1 cellular context compared by ENCODE assay signal in the genomic region with DNA sequence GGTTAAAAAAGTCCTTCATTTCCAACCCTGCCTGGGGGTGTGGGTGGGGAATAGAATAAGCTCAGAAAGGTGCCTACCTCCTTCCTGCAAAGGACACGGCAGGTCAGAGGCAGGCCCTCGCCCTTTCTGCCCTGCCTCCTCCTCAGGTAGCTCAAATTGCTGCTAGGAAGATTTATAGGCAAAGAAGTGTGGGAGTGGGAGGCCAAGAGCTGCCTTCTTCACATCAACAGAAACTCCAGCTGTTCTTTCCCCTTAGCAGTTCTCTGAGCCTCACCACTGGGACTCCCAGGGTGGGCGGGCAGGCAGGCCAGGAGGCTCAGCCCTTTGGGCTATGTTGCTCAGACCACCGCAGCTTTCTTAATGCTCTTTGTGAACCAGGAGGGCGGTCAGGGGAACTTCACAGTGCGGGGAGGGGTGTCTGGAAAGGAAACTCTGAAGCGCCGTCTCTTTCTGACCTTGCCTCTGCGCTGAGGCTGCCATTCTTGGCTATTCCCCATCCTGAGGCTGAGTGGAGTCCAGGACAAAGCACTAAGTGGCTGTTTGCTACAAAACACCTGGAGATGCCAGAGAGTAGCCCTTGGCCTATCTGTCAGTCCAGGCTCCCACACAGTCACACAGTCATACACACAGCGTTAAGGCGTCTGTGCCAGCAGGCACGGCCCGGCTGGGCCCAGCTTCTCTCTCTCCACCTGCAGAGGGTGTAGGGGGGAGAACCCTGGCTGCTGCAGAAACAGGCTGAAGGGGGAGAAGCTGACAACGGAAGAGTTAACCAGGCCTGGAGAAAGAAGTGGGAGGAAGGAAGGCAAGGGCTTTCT.
TF ChIP-seq lines count a peak whose summit lies in the region.

No MANE protein-coding gene starts in this region.

TF ChIP-seq in HCT116, 20 proteins besides CTCF, POLR2A, EP300 and RAD21:
- TF ChIP-seq YY1 (IDR thresholded peaks at IDR 0.05; ENCODE audit: extremely low read depth, insufficient replicate concordance, low read depth, low read length) = no peak
- no peak for TF ChIP-seq POLR2AphosphoS5 (IDR thresholded peaks at IDR 0.05; ENCODE audit: low read depth, low read length)
- TF ChIP-seq REST (IDR thresholded peaks at IDR 0.05; ENCODE audit: low read depth) = no peak
- no peak for TF ChIP-seq SIN3A (IDR thresholded peaks at IDR 0.05; ENCODE audit: low read depth)
- TF ChIP-seq CBX3 (IDR thresholded peaks at IDR 0.05; ENCODE audit: low read depth) = no peak
- no peak for TF ChIP-seq ZFX (IDR thresholded peaks at IDR 0.05)
- TF ChIP-seq CEBPB (IDR thresholded peaks at IDR 0.05; ENCODE audit: low read depth) = no peak
- TF ChIP-seq ZNF274 (IDR thresholded peaks at IDR 0.05; ENCODE audit: low read depth, low read length) = no peak
